Comparison of ENCODE assay signal across 8 cellular contexts in genomic region chr1:62407398-62408009, GRCh38. TPM values are rescaled to one million over a fixed set of nuclear protein-coding genes. Genes with fewer than 3 reads are reported as not detected.
A peak's percentile ranks its signal among the peaks of the same experiment; 100 is the strongest.
DNase-seq lines count a peak whose midpoint lies in the region; ATAC-seq, FAIRE-seq and TF ChIP-seq lines count a peak whose summit lies in the region.

No MANE protein-coding gene starts in this region.

- no peak overlapping the region for H2AFZ ChIP-seq in mammary epithelial cell (ENCODE audit: low read depth, low read length)

- H3K9me3 ChIP-seq in mammary epithelial cell (replicated peaks; ENCODE audit: insufficient read depth, low read length) = no peaks in the 10 kb centered on the region

- no peaks in the 10 kb centered on the region for H3K79me2 ChIP-seq in mammary epithelial cell (ENCODE audit: insufficient read depth, low read length)

- DNase-seq in NCI-H526 (lab: John Stamatoyannopoulos, UW) (peak; percentile 28 to 71), NCI-H526 treated with DMSO at 0.1 percent for 48 hours (lab: John Stamatoyannopoulos, UW) (no peak), NCI-H748 treated with DMSO at 0.1 percent for 48 hours (lab: John Stamatoyannopoulos, UW) (peak; percentile 27), mammary epithelial cell (peak; percentile 44), left lobe of liver (ENCODE audit: low spot score) (no peak), urothelium cell line (ENCODE audit: low spot score) (peak; percentile 43)

- dilution Hi-C loops in mammary epithelial cell (cut with HindIII; ENCODE audit: low sequenced_read_pairs) = no loop called here

- no peak for FAIRE-seq in urothelium cell line (lab: Jason Lieb, UNC)

- H4K20me1 ChIP-seq in mammary epithelial cell (ENCODE audit: insufficient read depth, low read length) = no peaks in the 10 kb centered on the region

- H3K27ac ChIP-seq in mammary epithelial cell (ENCODE audit: insufficient read depth, low read depth, low read length) = no peak overlapping the region

- H3K4me1 ChIP-seq in mammary epithelial cell (ENCODE audit: insufficient read depth, low read length) = no peaks in the 10 kb centered on the region

- ATAC-seq in HG03354 (IDR thresholded peaks at IDR 0.05; ENCODE audit: poor library complexity, severe bottlenecking, unreplicated experiment) (peak; percentile 50), left lobe of liver (peak; percentile 96), HG03175 (IDR thresholded peaks at IDR 0.05; ENCODE audit: unreplicated experiment) (no peak)

- CTCF ChIA-PET in mammary epithelial cell (lab: Charles Lee; ENCODE audit: low non-redundant PET) = interaction anchor here (0.6 kb wide), 1 partner anchor 231 kb away, joined by 4 read pairs; no protein-coding TSS in a partner anchor

- no peak overlapping the region for H3K4me3 ChIP-seq in mammary epithelial cell (replicated peaks in 1 of 3; ENCODE audit: insufficient read depth in 1 of 3, low read depth in 2 of 3, low read length in 3 of 3)

- no peak overlapping the region for H3K4me2 ChIP-seq in mammary epithelial cell (ENCODE audit: insufficient read depth, low read depth, low read length)

- WGBS in mammary epithelial cell (ENCODE audit: low coverage, missing lambda C conversion rate) = 64% methylated on average over 9 of the region's 12 CpGs

- in situ Hi-C loops in mammary epithelial cell (cut with MboI; ENCODE audit: low sequenced_read_pairs in 2 of 2) = loop anchor here (5.0 to 10.0 kb wide), 2 partner anchors 113 to 230 kb away; no protein-coding TSS in a partner anchor

- no peaks in the 10 kb centered on the region for H3K36me3 ChIP-seq in mammary epithelial cell (ENCODE audit: insufficient read depth, low read length)

- H3K9ac ChIP-seq in mammary epithelial cell (ENCODE audit: insufficient read depth, low read length) = no peak overlapping the region

- intact Hi-C loops in mammary epithelial cell (cut with micrococcal nuclease) = loop anchor here (1.0 to 10.0 kb wide), 5 partner anchors 113 to 337 kb away; no protein-coding TSS in a partner anchor

- peak; percentile 77 to 78 for TF ChIP-seq CTCF in mammary epithelial cell (conservative IDR thresholded peaks at IDR 0.05 in 1 of 2, IDR thresholded peaks at IDR 0.05 in 1 of 2; ENCODE audit: extremely low read depth in 1 of 2, insufficient read depth in 1 of 2, low read depth in 1 of 2, low read length in 2 of 2)

- no TSS peak for BruUV-seq in mammary epithelial cell (replicated peaks; lab: Mats Ljungman, UMichigan)

- H3K27me3 ChIP-seq in mammary epithelial cell (ENCODE audit: insufficient read depth, low read length) = no peaks in the 10 kb centered on the region

RNA-seq across cellular contexts. Expression of gene USP1, which starts 29.3 kb away (rescaled TPM):
- 10 to 100 TPM; 15.3 to 36.4 TPM for total RNA-seq in mammary epithelial cell
- 10.4 TPM for polyA plus RNA-seq in mammary epithelial cell
- polyA minus RNA-seq in mammary epithelial cell = 12.8 TPM
- total RNA-seq in left lobe of liver = 5.0 TPM

Comparison
In these comparisons a context has a peak if more than half of its experiments do, and no peak if none do; other contexts are left out.
1. DNase-seq: peak in NCI-H526 (2 of 2), NCI-H748 treated with DMSO at 0.1 percent for 48 hours (single experiment), mammary epithelial cell (single experiment) and urothelium cell line (single experiment); none in NCI-H526 treated with DMSO at 0.1 percent for 48 hours (single experiment) and left lobe of liver (single experiment).